In genomic region chr11:101442171-101442570, GRCh38 we compare ENCODE assay signal across 16 cellular contexts.
DNase-seq lines count a peak whose midpoint lies in the region; ATAC-seq and TF ChIP-seq lines count a peak whose summit lies in the region.
"Had no signal": no experiment of that assay in that cellular context is flagged by ENCODE, and none has a peak within 500 bp of the region (broad histone marks: within the 10 kb centered on the region; RNA-seq: fewer than 3 reads in every experiment).

No MANE protein-coding gene starts in this region.

- peaks cover 0 to 61% (median 31%) of the 10 kb centered on the region in 4 donors for H3K4me1 ChIP-seq in tibial artery

- TF ChIP-seq CTCF in chondrocyte (IDR thresholded peaks at IDR 0.05) (no peak), tibial artery (IDR thresholded peaks at IDR 0.05) (no peak)

- no peaks in the 10 kb centered on the region for H3K36me3 ChIP-seq in tibial artery

- no peaks in the 10 kb centered on the region for H3K36me3 Mint-ChIP-seq in chondrocyte (ENCODE audit: low read depth)

- H3K27me3 Mint-ChIP-seq in chondrocyte (ENCODE audit: low read depth): no peaks in the 10 kb centered on the region
- H3K27me3 Mint-ChIP-seq: stimulated activated naive CD8-positive, alpha-beta T cell treated with anti-CD3 and anti-CD28 coated beads, Interleukin-15, amount 100 ng/mL, for 72 hours had no signal

- peak overlapping the region; percentile 71 to 72 for H3K27ac ChIP-seq in tibial artery

- no peak overlapping the region for H3K4me3 Mint-ChIP-seq in chondrocyte (ENCODE audit: unreplicated experiment)
- H3K4me3 Mint-ChIP-seq: endodermal cell; stimulated activated naive CD8-positive, alpha-beta T cell treated with anti-CD3 and anti-CD28 coated beads, Interleukin-15, amount 100 ng/mL, for 72 hours had no signal

- H3K9me3 ChIP-seq in tibial artery: no peaks in the 10 kb centered on the region

- intact Hi-C loops in tibial artery (cut with DNase I; ENCODE audit: low total_unique reads): no loop called here

- H3K4me3 ChIP-seq in tibial artery: no peak overlapping the region

- peaks cover 66% of the 10 kb centered on the region for H3K4me1 Mint-ChIP-seq in chondrocyte (ENCODE audit: low read depth)
- H3K4me1 Mint-ChIP-seq: endodermal cell; stimulated activated naive CD8-positive, alpha-beta T cell treated with anti-CD3 and anti-CD28 coated beads, Interleukin-15, amount 100 ng/mL, for 72 hours had no signal

- DNase-seq in HS-5 (ENCODE audit: low read depth): peak; percentile 76
- no peak for DNase-seq in chondrocyte (ENCODE audit: low spot score)
- DNase-seq in kidney tubule cell (ENCODE audit: low spot score): peak; percentile 38
- no peak for DNase-seq in tibial artery
- DNase-seq in NCI-H1694 treated with DMSO at 0.1 percent for 48 hours (lab: John Stamatoyannopoulos, UW): no peak
- no peak for DNase-seq in A172 (ENCODE audit: low spot score)
- DNase-seq in SW480 (ENCODE audit: low spot score): no peak
- DNase-seq: activated CD4-positive, CD25-positive, alpha-beta regulatory T cell; endodermal cell; Karpas-422; NCI-H2081; NK-92 treated with Interleukin-12 subunit alpha and Interleukin-12 subunit beta, amount 100 ng/mL, for 24 hours; posterior cingulate gyrus; stimulated activated CD4-positive, alpha-beta T cell treated with anti-CD3 and anti-CD28 coated beads, Interleukin-4, amount 100 ng/mL, for 1 hour; stimulated activated naive CD8-positive, alpha-beta T cell treated with anti-CD3 and anti-CD28 coated beads, Interleukin-15, amount 100 ng/mL, for 72 hours had no signal

- ATAC-seq in HG02885 (IDR thresholded peaks at IDR 0.05; ENCODE audit: poor library complexity, unreplicated experiment): no peak
- ATAC-seq: stimulated activated naive CD8-positive, alpha-beta T cell treated with anti-CD3 and anti-CD28 coated beads, Interleukin-15, amount 100 ng/mL, for 72 hours had no signal

- peak overlapping the region; percentile 87 for H3K27ac Mint-ChIP-seq in chondrocyte (ENCODE audit: unreplicated experiment)
- H3K27ac Mint-ChIP-seq: endodermal cell had no signal

- H3K9me3 Mint-ChIP-seq in chondrocyte (ENCODE audit: low read depth): no peaks in the 10 kb centered on the region
- H3K9me3 Mint-ChIP-seq: endodermal cell had no signal

- H3K27me3 ChIP-seq in tibial artery: no peaks in the 10 kb centered on the region

Comparison
In these comparisons a context has a peak if more than half of its experiments do, and no peak if none do; other contexts are left out.
1. DNase-seq: peak in HS-5 (single experiment) and kidney tubule cell (single experiment); none in chondrocyte (single experiment), tibial artery (0 of 2), NCI-H1694 treated with DMSO at 0.1 percent for 48 hours (single experiment), A172 (single experiment) and SW480 (single experiment).